29 cellular contexts compared by ENCODE assay signal in the genomic region with DNA sequence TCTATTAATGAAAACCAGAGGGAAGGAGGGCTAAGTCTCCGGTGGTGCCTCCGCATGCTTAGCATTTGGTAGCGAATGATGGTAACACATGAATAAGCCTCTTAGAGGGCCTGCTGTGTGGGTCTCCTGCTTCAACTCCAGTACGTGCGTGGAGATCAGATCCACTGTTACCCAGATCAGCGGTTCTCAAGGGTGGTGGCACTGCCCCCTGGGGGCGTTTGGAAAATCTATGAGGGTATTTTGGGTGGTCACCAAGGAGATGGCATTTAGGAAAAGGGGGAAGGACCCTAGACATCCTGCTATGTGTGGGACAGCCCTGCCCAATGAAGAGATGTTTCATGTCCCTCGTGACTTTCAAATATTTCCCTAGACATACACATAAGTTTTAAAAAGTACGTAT. TPM values are rescaled to one million over a fixed set of nuclear protein-coding genes. Genes with fewer than 3 reads are reported as not detected.
DNase-seq lines count a peak whose midpoint lies in the region; TF ChIP-seq lines count a peak whose summit lies in the region.
"Had no signal": no experiment of that assay in that cellular context is flagged by ENCODE, and none has a peak within 500 bp of the region (broad histone marks: within the 10 kb centered on the region; RNA-seq: fewer than 3 reads in every experiment).

No MANE protein-coding gene starts in this region.

- H3K4me3 Mint-ChIP-seq in endodermal cell, result no peak overlapping the region
- H3K4me3 Mint-ChIP-seq: activated T-cell treated with anti-CD3 and anti-CD28 coated beads, Interleukin-2, amount 50 U/mL, for 72 hours; CD8-positive, alpha-beta T cell; neural crest cell had no signal

- H3K4me3 ChIP-seq in H7 (ENCODE audit: insufficient read depth, low read depth, low read length) (no peak overlapping the region), endodermal cell (ENCODE audit: low read length) (no peak overlapping the region), retinal pigment epithelial cell (ENCODE audit: low read length) (no peak overlapping the region), Peyer's patch (no peak overlapping the region), lower leg skin (ENCODE audit: low read depth, poor library complexity, severe bottlenecking) (no peak overlapping the region)
- H3K4me3 ChIP-seq: breast epithelium, esophagus muscularis mucosa, gastrocnemius medialis, upper lobe of left lung had no signal

- no peaks in the 10 kb centered on the region for H3K36me3 ChIP-seq in H7 (replicated peaks; ENCODE audit: control insufficient read depth, insufficient read depth, low read length)
- H3K36me3 ChIP-seq in endodermal cell (ENCODE audit: control insufficient read depth, insufficient read depth, low read length), result no peaks in the 10 kb centered on the region
- peaks cover 0 to 4% (median 0%) of the 10 kb centered on the region in 3 donors for H3K36me3 ChIP-seq in Peyer's patch
- H3K36me3 ChIP-seq: breast epithelium, esophagus muscularis mucosa, gastrocnemius medialis had no signal

- TF ChIP-seq CTCF in endodermal cell (conservative IDR thresholded peaks at IDR 0.05) (peak; percentile 50), retinal pigment epithelial cell (conservative IDR thresholded peaks at IDR 0.05; ENCODE audit: low read depth, low read length) (peak; percentile 19), Peyer's patch (IDR thresholded peaks at IDR 0.05) (no peak), lower leg skin (IDR thresholded peaks at IDR 0.05) (no peak)

- TF ChIP-seq POLR2A in Peyer's patch (IDR thresholded peaks at IDR 0.05), result no peak
- no peak for TF ChIP-seq POLR2A in lower leg skin (IDR thresholded peaks at IDR 0.05)

- H3K4me1 ChIP-seq in endodermal cell (ENCODE audit: control insufficient read depth, insufficient read depth, low read length) (no peaks in the 10 kb centered on the region), Peyer's patch (no peaks in the 10 kb centered on the region)
- H3K4me1 ChIP-seq: breast epithelium, esophagus muscularis mucosa, gastrocnemius medialis had no signal

- no peak overlapping the region for H3K9ac ChIP-seq in endodermal cell (ENCODE audit: extremely low read depth, low read length, poor library complexity, severe bottlenecking)
- H3K9ac ChIP-seq: SK-N-SH had no signal

- 92 to 100% methylated on average over 2 to 7 of the region's 9 CpGs for WGBS in endodermal cell (ENCODE audit: insufficient coverage in 1 of 2, insufficient read length in 1 of 2), 2 experiments
- WGBS in lower leg skin, 2 donors, result 83% methylated on average over 9 of the region's 9 CpGs

- DNase-seq in DMS 273 (lab: John Stamatoyannopoulos, UW; ENCODE audit: unreplicated experiment) (peak; percentile 8), DMS 273 treated with DMSO at 0.1 percent for 48 hours (lab: John Stamatoyannopoulos, UW) (no peak), H7 (peak; percentile 26), endodermal cell (no peak), retinal pigment epithelial cell (ENCODE audit: low read depth) (no peak), HPDE6-E6E7 (ENCODE audit: extremely low spot score) (no peak), Peyer's patch (no peak), lower leg skin (ENCODE audit: low spot score in 2 of 2) (no peak)
- DNase-seq: activated CD4-positive, alpha-beta T cell treated with anti-CD3 and anti-CD28 coated beads for 4 hours; activated naive CD4-positive, alpha-beta T cell treated with Interleukin-2 at 50 U/mL for 16 hours; activated T-cell treated with anti-CD3 and anti-CD28 coated beads, Interleukin-2, amount 50 U/mL, for 72 hours; amniotic stem cell; CD8-positive, alpha-beta T cell; effector memory CD4-positive, alpha-beta T cell; gastrocnemius medialis; GDM1; hypothalamus; KBM-7; MM.1S; NCI-H146; NCI-H510A treated with DMSO at 0.1 percent for 48 hours; SK-N-SH; T-helper 2 cell; upper lobe of left lung had no signal

- no peaks in the 10 kb centered on the region for H3K9me3 ChIP-seq in endodermal cell (ENCODE audit: control insufficient read depth, low read length)
- no peaks in the 10 kb centered on the region for H3K9me3 ChIP-seq in Peyer's patch
- H3K9me3 ChIP-seq: breast epithelium, esophagus muscularis mucosa, gastrocnemius medialis, SK-N-SH, upper lobe of left lung had no signal

- H3K36me3 Mint-ChIP-seq in endodermal cell (ENCODE audit: low read depth), result peaks cover 28% of the 10 kb centered on the region

- no peak overlapping the region for H3K27ac ChIP-seq in endodermal cell (ENCODE audit: low read depth, low read length)
- no peak overlapping the region for H3K27ac ChIP-seq in Peyer's patch
- H3K27ac ChIP-seq: 22Rv1, breast epithelium, esophagus muscularis mucosa, gastrocnemius medialis had no signal

- H3K27me3 ChIP-seq in H7 (ENCODE audit: control insufficient read depth, insufficient read depth, low read length) (no peaks in the 10 kb centered on the region), endodermal cell (ENCODE audit: control insufficient read depth, insufficient read depth, low read length, poor library complexity, severe bottlenecking) (peaks cover 7% of the 10 kb centered on the region), Peyer's patch (no peaks in the 10 kb centered on the region)
- H3K27me3 ChIP-seq: breast epithelium, esophagus muscularis mucosa, gastrocnemius medialis, upper lobe of left lung had no signal

- no peak overlapping the region for H3K27ac Mint-ChIP-seq in endodermal cell
- H3K27ac Mint-ChIP-seq: CD8-positive, alpha-beta T cell; progenitor cell of endocrine pancreas had no signal

- H3K27me3 Mint-ChIP-seq in endodermal cell (ENCODE audit: insufficient read depth), result no peaks in the 10 kb centered on the region
- H3K27me3 Mint-ChIP-seq: progenitor cell of endocrine pancreas had no signal

- peaks cover 14% of the 10 kb centered on the region for H3K4me1 Mint-ChIP-seq in endodermal cell

- intact Hi-C loops in lower leg skin (cut with DNase I; ENCODE audit: low total_unique reads), result no loop called here

- no peaks in the 10 kb centered on the region for H3K9me3 Mint-ChIP-seq in endodermal cell
- H3K9me3 Mint-ChIP-seq: activated T-cell treated with anti-CD3 and anti-CD28 coated beads, Interleukin-2, amount 50 U/mL, for 72 hours; CD8-positive, alpha-beta T cell; neural crest cell had no signal

RNA-seq across cellular contexts. Expression of a gene that starts 57.1 kb away (rescaled TPM):
- total RNA-seq in H7 (2014; rRNA removed; shearing (Covaris generic)), result 33.6 and 42.2 TPM in 2 replicates
- 100 to 1,000 TPM; 134 to 137 TPM for total RNA-seq in endodermal cell
- 82.4 TPM for polyA plus RNA-seq in endodermal cell (2013, experiment 1 of 2)
- polyA plus RNA-seq in endodermal cell (2013, experiment 2 of 2), result 76.5 TPM
- 100 to 1,000 TPM in 2 of 4 donors, 10 to 100 TPM in 2; 64.4 to 129 (median 95.8) TPM for total RNA-seq in Peyer's patch
- 10 to 100 TPM; 54.4 to 67.9 (median 59.5) TPM for total RNA-seq in lower leg skin

Comparison
In these comparisons a context has a peak if more than half of its experiments do, and no peak if none do; other contexts are left out.
1. DNase-seq: peak in DMS 273 (single experiment) and H7 (single experiment); none in DMS 273 treated with DMSO at 0.1 percent for 48 hours (single experiment), endodermal cell (single experiment), retinal pigment epithelial cell (single experiment), HPDE6-E6E7 (single experiment), Peyer's patch (0 of 3) and lower leg skin (0 of 2).
2. CTCF ChIP-seq: peak in endodermal cell (single experiment) and retinal pigment epithelial cell (single experiment); none in Peyer's patch (0 of 6) and lower leg skin (0 of 3).